Comparison of ENCODE assay signal across 1 cellular context in genomic region chr19:30857966-30858490, GRCh38.
TF ChIP-seq lines count a peak whose summit lies in the region.

No MANE protein-coding gene starts in this region.

TF ChIP-seq in GM23338, 12 proteins besides CTCF, POLR2A, EP300 and RAD21 (continued from another document):
- TF ChIP-seq REST (IDR thresholded peaks at IDR 0.05; ENCODE audit: unreplicated experiment), result no peak
- no peak for TF ChIP-seq ZNF114 (CRISPR knock-in tag; IDR thresholded peaks at IDR 0.05)
- no peak for TF ChIP-seq EZH2phosphoT487 (IDR thresholded peaks at IDR 0.05; ENCODE audit: unreplicated experiment)
- no peak for TF ChIP-seq EZH2 (IDR thresholded peaks at IDR 0.05; ENCODE audit: low read depth, unreplicated experiment)
- TF ChIP-seq CREB1 (CRISPR knock-in tag; IDR thresholded peaks at IDR 0.05; ENCODE audit: low read depth), result no peak
- no peak for TF ChIP-seq ZNF331 (CRISPR knock-in tag; IDR thresholded peaks at IDR 0.05; ENCODE audit: low read depth)
